In genomic region chr20:21280496-21281016, GRCh38 we compare ENCODE assay signal across 1 cellular context.
A peak's percentile ranks its signal among the peaks of the same experiment; 100 is the strongest.
TF ChIP-seq lines count a peak whose summit lies in the region.

No MANE protein-coding gene starts in this region.

TF ChIP-seq in HepG2, 621 proteins besides CTCF, POLR2A, EP300 and RAD21 (continued from another document and continues in another):
- TF ChIP-seq USF2 (IDR thresholded peaks at IDR 0.05; ENCODE audit: low read depth, low read length), result 0 out of 2 replicates have a peak, but pooled peaks have one; percentile 3
- no peak for TF ChIP-seq USF2 (CRISPR knock-in tag; IDR thresholded peaks at IDR 0.05; ENCODE audit: borderline replicate concordance)
- no peak for TF ChIP-seq PAWR (CRISPR knock-in tag; IDR thresholded peaks at IDR 0.05; ENCODE audit: borderline replicate concordance)
- TF ChIP-seq MEIS2 (CRISPR knock-in tag; IDR thresholded peaks at IDR 0.05), result no peak
- no peak for TF ChIP-seq TCF7L2 (IDR thresholded peaks at IDR 0.05; ENCODE audit: low read depth, low read length)
- TF ChIP-seq MTA1 (CRISPR knock-in tag; IDR thresholded peaks at IDR 0.05; ENCODE audit: borderline replicate concordance), result no peak
- no peak for TF ChIP-seq SUZ12 (IDR thresholded peaks at IDR 0.05; ENCODE audit: low read depth, low read length)
- no peak for TF ChIP-seq TARDBP (CRISPR knock-in tag; IDR thresholded peaks at IDR 0.05)
- no peak for TF ChIP-seq ZNF792 (CRISPR knock-in tag; IDR thresholded peaks at IDR 0.05)
- no peak for TF ChIP-seq GLMP (CRISPR knock-in tag; IDR thresholded peaks at IDR 0.05; ENCODE audit: borderline replicate concordance)
- no peak for TF ChIP-seq ZHX2 (IDR thresholded peaks at IDR 0.05; ENCODE audit: low read depth)
- TF ChIP-seq ZHX2 (CRISPR knock-in tag; IDR thresholded peaks at IDR 0.05; ENCODE audit: borderline replicate concordance), result no peak
- TF ChIP-seq SMARCC2 (IDR thresholded peaks at IDR 0.05), result no peak
- no peak for TF ChIP-seq HOXA9 (CRISPR knock-in tag; IDR thresholded peaks at IDR 0.05; ENCODE audit: borderline replicate concordance)
- TF ChIP-seq ZNF382 (CRISPR knock-in tag; IDR thresholded peaks at IDR 0.05; ENCODE audit: borderline replicate concordance), result no peak
- no peak for TF ChIP-seq ZNF639 (CRISPR knock-in tag; conservative IDR thresholded peaks at IDR 0.05)
- peak; percentile 80 for TF ChIP-seq TEAD3 (CRISPR knock-in tag; optimal IDR thresholded peaks at IDR 0.05; ENCODE audit: borderline replicate concordance)
- peak; percentile 55; the same call in 1 of the 2 replicates for TF ChIP-seq ZGPAT (CRISPR knock-in tag; IDR thresholded peaks at IDR 0.05)
- TF ChIP-seq POLR2AphosphoS5 (IDR thresholded peaks at IDR 0.05; ENCODE audit: low read depth, low read length), result no peak
- no peak for TF ChIP-seq BCLAF1 (IDR thresholded peaks at IDR 0.05)
- no peak for TF ChIP-seq ZNF460 (CRISPR knock-in tag; IDR thresholded peaks at IDR 0.05; ENCODE audit: borderline replicate concordance)
- no peak for TF ChIP-seq ZNF75D (CRISPR knock-in tag; IDR thresholded peaks at IDR 0.05; ENCODE audit: borderline replicate concordance)
- no peak for TF ChIP-seq ARNT (IDR thresholded peaks at IDR 0.05)
- TF ChIP-seq NFE2 (CRISPR knock-in tag; IDR thresholded peaks at IDR 0.05), result no peak
- TF ChIP-seq ZNF263 (CRISPR knock-in tag; IDR thresholded peaks at IDR 0.05), result peak; percentile 64; the same call in 1 of the 2 replicates
- TF ChIP-seq GLI4 (CRISPR knock-in tag; IDR thresholded peaks at IDR 0.05; ENCODE audit: borderline replicate concordance), result no peak; the same call in 1 of the 2 replicates
- TF ChIP-seq ZBTB39 (CRISPR knock-in tag; IDR thresholded peaks at IDR 0.05), result 0 out of 2 replicates have a peak, but pooled peaks have one; percentile 52
- TF ChIP-seq FOXM1 (CRISPR knock-in tag; IDR thresholded peaks at IDR 0.05), result no peak
- no peak for TF ChIP-seq IKZF4 (CRISPR knock-in tag; IDR thresholded peaks at IDR 0.05; ENCODE audit: borderline replicate concordance, low read depth, not compliant biosample characterization)
- TF ChIP-seq FOSL1 (CRISPR knock-in tag; IDR thresholded peaks at IDR 0.05; ENCODE audit: borderline replicate concordance), result no peak
- TF ChIP-seq ZNF629 (CRISPR knock-in tag; conservative IDR thresholded peaks at IDR 0.05), result peak; percentile 99
- no peak for TF ChIP-seq SNAPC5 (CRISPR knock-in tag; IDR thresholded peaks at IDR 0.05; ENCODE audit: borderline replicate concordance)
- 0 out of 2 replicates have a peak, but pooled peaks have one; percentile 32 for TF ChIP-seq GFI1 (CRISPR knock-in tag; IDR thresholded peaks at IDR 0.05; ENCODE audit: borderline replicate concordance)
- peak; percentile 75 for TF ChIP-seq NCOA2 (CRISPR knock-in tag; IDR thresholded peaks at IDR 0.05)
- peak; percentile 84; the same call in 1 of the 2 replicates for TF ChIP-seq ZNF331 (CRISPR knock-in tag; IDR thresholded peaks at IDR 0.05)
- no peak for TF ChIP-seq HOXA7 (CRISPR knock-in tag; IDR thresholded peaks at IDR 0.05)
- no peak for TF ChIP-seq ZNF776 (CRISPR knock-in tag; IDR thresholded peaks at IDR 0.05)
- peak; percentile 25; the same call in 1 of the 2 replicates for TF ChIP-seq SMAD3 (CRISPR knock-in tag; IDR thresholded peaks at IDR 0.05)
- no peak for TF ChIP-seq U2AF1 (optimal IDR thresholded peaks at IDR 0.05; ENCODE audit: low read depth, low read length)
- TF ChIP-seq TGIF2 (CRISPR knock-in tag; IDR thresholded peaks at IDR 0.05), result no peak
- no peak for TF ChIP-seq ZNF34 (CRISPR knock-in tag; IDR thresholded peaks at IDR 0.05; ENCODE audit: borderline replicate concordance)
- no peak for TF ChIP-seq ZSCAN30 (CRISPR knock-in tag; IDR thresholded peaks at IDR 0.05)
- TF ChIP-seq CREBL2 (CRISPR knock-in tag; IDR thresholded peaks at IDR 0.05; ENCODE audit: borderline replicate concordance), result no peak
- no peak for TF ChIP-seq HNRNPK (IDR thresholded peaks at IDR 0.05; ENCODE audit: low read depth, low read length, poor library complexity, severe bottlenecking)
- peak; percentile 53; the same call in 1 of the 2 replicates for TF ChIP-seq ZNF598 (CRISPR knock-in tag; IDR thresholded peaks at IDR 0.05; ENCODE audit: borderline replicate concordance)
- TF ChIP-seq ZNF44 (CRISPR knock-in tag; IDR thresholded peaks at IDR 0.05), result no peak
- TF ChIP-seq ZMAT5 (CRISPR knock-in tag; IDR thresholded peaks at IDR 0.05; ENCODE audit: borderline replicate concordance, low read depth), result no peak
- TF ChIP-seq REXO4 (CRISPR knock-in tag; IDR thresholded peaks at IDR 0.05; ENCODE audit: borderline replicate concordance), result no peak
- TF ChIP-seq ZNF670 (CRISPR knock-in tag; IDR thresholded peaks at IDR 0.05; ENCODE audit: borderline replicate concordance), result no peak
- TF ChIP-seq MIER2 (CRISPR knock-in tag; IDR thresholded peaks at IDR 0.05), result peak; percentile 46; the same call in 1 of the 2 replicates
